26 cellular contexts compared by ENCODE assay signal in the genomic region with DNA sequence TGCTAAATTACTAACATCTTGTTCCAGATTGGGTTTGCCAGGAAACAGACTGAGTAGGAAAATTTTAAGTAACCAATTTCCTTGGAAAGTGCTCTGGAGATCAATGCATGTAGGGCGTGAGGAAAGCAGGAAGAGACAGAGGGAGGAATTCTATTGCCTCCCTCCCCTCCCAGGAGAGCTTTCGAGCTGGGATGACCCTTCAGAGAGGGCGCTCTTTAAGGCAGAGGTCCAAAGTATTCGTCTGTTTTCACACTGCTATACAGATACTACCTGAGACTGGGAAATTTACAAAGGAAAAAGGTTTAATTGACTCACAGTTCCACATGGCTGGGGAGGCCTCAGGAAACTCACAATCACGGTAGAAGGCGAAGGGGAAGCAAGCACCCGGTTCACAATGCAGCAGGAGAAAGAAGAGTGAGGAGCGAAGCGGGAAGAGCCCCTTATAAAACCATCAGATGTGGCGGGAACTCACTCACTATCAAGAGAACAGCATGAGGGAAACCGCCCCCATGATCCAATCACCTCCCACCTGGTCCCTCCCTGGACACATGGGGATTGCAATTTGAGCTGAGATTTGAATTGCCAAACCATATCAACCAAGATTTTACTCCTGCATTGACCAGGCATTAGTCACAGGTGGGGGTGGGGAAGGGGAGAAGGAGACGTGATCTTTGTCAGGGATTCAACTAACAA.
"Had no signal": no experiment of that assay in that cellular context is flagged by ENCODE, and none has a peak within 500 bp of the region (broad histone marks: within the 10 kb centered on the region; RNA-seq: fewer than 3 reads in every experiment).

No MANE protein-coding gene starts in this region.

- H3K36me3 ChIP-seq: esophagus squamous epithelium, gastroesophageal sphincter, left ventricle myocardium inferior, lower lobe of right lung, right lobe of liver, tibial nerve, upper lobe of right lung had no signal

- H3K4me3 ChIP-seq: esophagus squamous epithelium, gastroesophageal sphincter, left ventricle myocardium inferior, lower lobe of right lung, psoas muscle, right lobe of liver, testis, tibial nerve, upper lobe of right lung had no signal

- H3K9ac ChIP-seq: parathyroid adenoma had no signal

- H2AFZ ChIP-seq: parathyroid adenoma had no signal

- ATAC-seq: effector memory CD8-positive, alpha-beta T cell; gastroesophageal sphincter; left cardiac atrium; lower lobe of right lung; psoas muscle; right lobe of liver; stimulated activated memory B cell treated with anti-CD40 and anti-IgM and Interleukin-4, amounts not matched to agents 10 μg/mL and 1 μg/mL and 100 μg/mL, for 72 hours; upper lobe of right lung had no signal

- H3K4me1 ChIP-seq: esophagus squamous epithelium, gastroesophageal sphincter, left ventricle myocardium inferior, lower lobe of right lung, parathyroid adenoma, psoas muscle, right lobe of liver, testis, tibial nerve, upper lobe of right lung had no signal

- H3K27me3 ChIP-seq: esophagus squamous epithelium, gastroesophageal sphincter, right lobe of liver, testis, tibial nerve, upper lobe of right lung had no signal

- H3K4me1 Mint-ChIP-seq: immature natural killer cell; naive B cell; nephron; stimulated activated memory B cell treated with anti-CD40 and anti-IgM and Interleukin-4, amounts not matched to agents 10 μg/mL and 1 μg/mL and 100 μg/mL, for 72 hours had no signal

- H3K27me3 Mint-ChIP-seq: dendritic cell treated with granulocyte-macrophage colony-stimulating factor and Interleukin-4, amounts not matched to agents 40 ng/mL and 50 ng/mL, for 4 days; effector memory CD8-positive, alpha-beta T cell; naive B cell; stimulated activated memory B cell treated with anti-CD40 and anti-IgM and Interleukin-4, amounts not matched to agents 10 μg/mL and 1 μg/mL and 100 μg/mL, for 72 hours; stimulated activated naive CD8-positive, alpha-beta T cell treated with anti-CD3 and anti-CD28 coated beads, Interleukin-15, Interleukin-2, amounts not matched to agents 100 ng/mL and 50 ng/mL, for 24 hours had no signal

- H3K27ac Mint-ChIP-seq: dendritic cell treated with granulocyte-macrophage colony-stimulating factor and Interleukin-4, amounts not matched to agents 40 ng/mL and 50 ng/mL, for 4 days; effector memory CD8-positive, alpha-beta T cell; immature natural killer cell; naive B cell; nephron; stimulated activated memory B cell treated with anti-CD40 and anti-IgM and Interleukin-4, amounts not matched to agents 10 μg/mL and 1 μg/mL and 100 μg/mL, for 72 hours; stimulated activated naive CD8-positive, alpha-beta T cell treated with anti-CD3 and anti-CD28 coated beads, Interleukin-15, Interleukin-2, amounts not matched to agents 100 ng/mL and 50 ng/mL, for 24 hours had no signal

- H3K27ac ChIP-seq: esophagus squamous epithelium, gastroesophageal sphincter, left ventricle myocardium inferior, lower lobe of right lung, parathyroid adenoma, psoas muscle, right lobe of liver, testis, tibial nerve, upper lobe of right lung had no signal

- FAIRE-seq: keratinocyte had no signal

- H3K4me3 Mint-ChIP-seq: dendritic cell treated with granulocyte-macrophage colony-stimulating factor and Interleukin-4, amounts not matched to agents 40 ng/mL and 50 ng/mL, for 4 days; effector memory CD8-positive, alpha-beta T cell; immature natural killer cell; naive B cell; nephron; stimulated activated memory B cell treated with anti-CD40 and anti-IgM and Interleukin-4, amounts not matched to agents 10 μg/mL and 1 μg/mL and 100 μg/mL, for 72 hours; stimulated activated naive CD8-positive, alpha-beta T cell treated with anti-CD3 and anti-CD28 coated beads, Interleukin-15, Interleukin-2, amounts not matched to agents 100 ng/mL and 50 ng/mL, for 24 hours had no signal

- DNase-seq: effector memory CD8-positive, alpha-beta T cell; esophagus squamous epithelium; foreskin fibroblast; glutamatergic neuron; immature natural killer cell; left cardiac atrium; left ventricle myocardium inferior; lower lobe of right lung; mesenchymal stem cell; naive B cell; psoas muscle; retina; right lobe of liver; stimulated activated CD4-positive, alpha-beta T cell treated with anti-CD3 and anti-CD28 coated beads, Interleukin-15, amount 100 ng/mL, for 24 hours; stimulated activated CD4-positive, alpha-beta T cell treated with anti-CD3 and anti-CD28 coated beads, Interleukin-1b, Interleukin-23, amount 100 ng/mL, for 48 hours; stimulated activated CD4-positive, alpha-beta T cell treated with anti-CD3 and anti-CD28 coated beads, Interleukin-4, amount 100 ng/mL, for 24 hours; testis; upper lobe of right lung had no signal

- H3K36me3 Mint-ChIP-seq: immature natural killer cell; naive B cell; stimulated activated memory B cell treated with anti-CD40 and anti-IgM and Interleukin-4, amounts not matched to agents 10 μg/mL and 1 μg/mL and 100 μg/mL, for 72 hours had no signal

- H3K9me3 ChIP-seq: esophagus squamous epithelium, gastroesophageal sphincter, left ventricle myocardium inferior, lower lobe of right lung, psoas muscle, right lobe of liver, testis, tibial nerve, upper lobe of right lung had no signal

- H3K79me2 ChIP-seq: parathyroid adenoma had no signal

- H3K9me3 Mint-ChIP-seq: dendritic cell treated with granulocyte-macrophage colony-stimulating factor and Interleukin-4, amounts not matched to agents 40 ng/mL and 50 ng/mL, for 4 days; stimulated activated memory B cell treated with anti-CD40 and anti-IgM and Interleukin-4, amounts not matched to agents 10 μg/mL and 1 μg/mL and 100 μg/mL, for 72 hours; stimulated activated naive CD8-positive, alpha-beta T cell treated with anti-CD3 and anti-CD28 coated beads, Interleukin-15, Interleukin-2, amounts not matched to agents 100 ng/mL and 50 ng/mL, for 24 hours had no signal
